In genomic region chr12:119728437-119728730, GRCh38 we compare ENCODE assay signal across 20 cellular contexts.
"Had no signal": no experiment of that assay in that cellular context is flagged by ENCODE, and none has a peak within 500 bp of the region (broad histone marks: within the 10 kb centered on the region; RNA-seq: fewer than 3 reads in every experiment).

No MANE protein-coding gene starts in this region.

- H3K27me3 Mint-ChIP-seq: activated B cell treated with CpG ODN at 0.5 μM for 24 hours; activated naive CD8-positive, alpha-beta T cell treated with anti-CD3 and anti-CD28 coated beads, Interleukin-2, amount 50 U/mL, for 24 hours; stimulated activated memory B cell treated with anti-CD40 and anti-IgM and Interleukin-4, amounts not matched to agents 10 μg/mL and 1 μg/mL and 100 μg/mL, for 72 hours had no signal

- H3K4me1 ChIP-seq: left ventricle myocardium inferior, tibial artery, uterus had no signal

- H3K9me3 ChIP-seq: heart right ventricle, left ventricle myocardium inferior, neutrophil, tibial artery, uterus had no signal

- H3K36me3 Mint-ChIP-seq: natural killer cell; stimulated activated memory B cell treated with anti-CD40 and anti-IgM and Interleukin-4, amounts not matched to agents 10 μg/mL and 1 μg/mL and 100 μg/mL, for 72 hours had no signal

- DNase-seq: activated B cell treated with CpG ODN at 0.5 μM for 24 hours; activated CD4-positive, alpha-beta T cell treated with anti-CD3 and anti-CD28 coated beads for 48 hours; activated naive CD4-positive, alpha-beta T cell; activated naive CD8-positive, alpha-beta T cell treated with anti-CD3 and anti-CD28 coated beads, Interleukin-2, amount 50 U/mL, for 24 hours; cortex of kidney; effector CD8-positive, alpha-beta T cell; heart right ventricle; left ventricle myocardium inferior; mesenchymal stem cell; natural killer cell; posterior cingulate gyrus; stimulated activated CD4-positive, alpha-beta T cell treated with anti-CD3 and anti-CD28 coated beads, Interleukin-2, amount 100 ng/mL, for 48 hours; SW 1271; tibial artery; uterus had no signal

- H3K4me1 Mint-ChIP-seq: natural killer cell; stimulated activated memory B cell treated with anti-CD40 and anti-IgM and Interleukin-4, amounts not matched to agents 10 μg/mL and 1 μg/mL and 100 μg/mL, for 72 hours had no signal

- ATAC-seq: activated naive CD8-positive, alpha-beta T cell treated with anti-CD3 and anti-CD28 coated beads, Interleukin-2, amount 50 U/mL, for 24 hours; heart right ventricle; natural killer cell; stimulated activated memory B cell treated with anti-CD40 and anti-IgM and Interleukin-4, amounts not matched to agents 10 μg/mL and 1 μg/mL and 100 μg/mL, for 72 hours had no signal

- H3K4me3 Mint-ChIP-seq: activated B cell treated with CpG ODN at 0.5 μM for 24 hours; activated naive CD8-positive, alpha-beta T cell treated with anti-CD3 and anti-CD28 coated beads, Interleukin-2, amount 50 U/mL, for 24 hours; activated T-helper 1 cell treated with anti-CD3 and anti-CD28 coated beads, Interleukin-12 subunit alpha, Interleukin-12 subunit beta, Interleukin-2, Interleukin-4 antibody, amounts not matched to agents 30 ng/mL and 10 ng/mL and 1 ng/mL, durations not matched to agents 14 hours and 24 hours and 36 hours; natural killer cell; stimulated activated memory B cell treated with anti-CD40 and anti-IgM and Interleukin-4, amounts not matched to agents 10 μg/mL and 1 μg/mL and 100 μg/mL, for 72 hours; T-helper 2 cell treated with Interferon-gamma antibody and Interleukin-4, amounts not matched to agents 5 μg/mL and 100 μg/mL, for 36 hours had no signal

- H3K27ac ChIP-seq: cardiac muscle cell, heart right ventricle, left ventricle myocardium inferior, neutrophil, tibial artery, uterus had no signal

- H3K4me3 ChIP-seq: cardiac muscle cell, heart right ventricle, left ventricle myocardium inferior, tibial artery, uterus had no signal

- H3K27ac Mint-ChIP-seq: activated B cell treated with CpG ODN at 0.5 μM for 24 hours; activated naive CD8-positive, alpha-beta T cell treated with anti-CD3 and anti-CD28 coated beads, Interleukin-2, amount 50 U/mL, for 24 hours; activated T-helper 1 cell treated with anti-CD3 and anti-CD28 coated beads, Interleukin-12 subunit alpha, Interleukin-12 subunit beta, Interleukin-2, Interleukin-4 antibody, amounts not matched to agents 30 ng/mL and 10 ng/mL and 1 ng/mL, durations not matched to agents 14 hours and 24 hours and 36 hours; natural killer cell; stimulated activated memory B cell treated with anti-CD40 and anti-IgM and Interleukin-4, amounts not matched to agents 10 μg/mL and 1 μg/mL and 100 μg/mL, for 72 hours; T-helper 2 cell treated with Interferon-gamma antibody and Interleukin-4, amounts not matched to agents 5 μg/mL and 100 μg/mL, for 36 hours had no signal

- H3K36me3 ChIP-seq: cardiac muscle cell, heart right ventricle, left ventricle myocardium inferior, tibial artery, uterus had no signal

- H3K9me3 Mint-ChIP-seq: activated B cell treated with CpG ODN at 0.5 μM for 24 hours; activated naive CD8-positive, alpha-beta T cell treated with anti-CD3 and anti-CD28 coated beads, Interleukin-2, amount 50 U/mL, for 24 hours; activated T-helper 1 cell treated with anti-CD3 and anti-CD28 coated beads, Interleukin-12 subunit alpha, Interleukin-12 subunit beta, Interleukin-2, Interleukin-4 antibody, amounts not matched to agents 30 ng/mL and 10 ng/mL and 1 ng/mL, durations not matched to agents 14 hours and 24 hours and 36 hours; natural killer cell; stimulated activated memory B cell treated with anti-CD40 and anti-IgM and Interleukin-4, amounts not matched to agents 10 μg/mL and 1 μg/mL and 100 μg/mL, for 72 hours; T-helper 2 cell treated with Interferon-gamma antibody and Interleukin-4, amounts not matched to agents 5 μg/mL and 100 μg/mL, for 36 hours had no signal

- H3K27me3 ChIP-seq: cardiac muscle cell, heart right ventricle, neutrophil, tibial artery, uterus had no signal
